25 cellular contexts compared by ENCODE assay signal in the genomic region with DNA sequence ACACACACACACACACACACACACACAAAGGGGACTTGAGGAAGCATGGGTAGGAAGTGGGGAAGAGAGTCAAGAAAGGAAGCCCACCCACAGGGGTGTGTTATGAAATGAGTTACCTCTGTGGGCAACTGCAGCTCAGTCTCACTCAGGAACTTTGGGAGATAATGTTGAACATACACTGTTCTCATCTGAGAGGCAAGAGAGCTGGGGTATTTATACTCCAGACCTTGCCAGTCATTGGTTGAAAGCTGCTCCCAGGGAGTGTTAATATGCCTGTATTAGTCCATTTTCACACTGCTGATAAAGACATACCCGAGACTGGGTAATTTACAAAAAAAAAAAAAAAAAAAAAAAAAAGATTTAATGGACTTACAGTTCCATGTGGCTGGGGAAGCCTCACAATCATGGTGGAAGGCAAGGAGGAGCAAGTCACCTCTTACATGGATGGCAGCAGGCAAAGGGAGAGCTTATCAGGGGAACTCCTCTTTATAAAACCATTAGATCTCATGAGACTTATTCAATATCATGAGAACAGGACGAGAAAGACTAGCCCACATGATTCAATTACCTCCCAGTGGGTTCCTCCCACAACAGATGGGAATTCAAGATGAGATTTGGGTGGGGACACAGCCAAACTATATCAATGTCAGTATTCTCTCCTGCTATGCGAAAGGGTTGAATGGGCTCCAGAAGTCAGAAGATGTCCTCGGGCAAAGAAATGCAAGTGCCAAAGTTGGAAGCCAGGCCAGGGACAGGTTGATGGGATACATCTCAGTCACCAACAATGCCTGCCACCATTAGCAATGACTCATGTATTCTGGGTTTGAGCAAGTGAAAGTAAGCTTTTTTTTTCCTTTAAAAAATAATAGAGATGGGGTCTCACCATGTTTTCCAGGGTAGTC.
"Had no signal": no experiment of that assay in that cellular context is flagged by ENCODE, and none has a peak within 500 bp of the region (broad histone marks: within the 10 kb centered on the region; RNA-seq: fewer than 3 reads in every experiment).

No MANE protein-coding gene starts in this region.

- H3K79me2 ChIP-seq: hepatocyte had no signal

- FAIRE-seq: kidney, pancreas had no signal

- H3K4me2 ChIP-seq: hepatocyte had no signal

- H3K27ac ChIP-seq: epithelial cell of prostate, gastroesophageal sphincter, heart left ventricle, hepatocyte, neutrophil, pancreas, right atrium auricular region, sigmoid colon, stomach, thyroid gland, vagina had no signal

- H3K4me3 ChIP-seq: gastroesophageal sphincter, heart left ventricle, hepatocyte, lung, pancreas, right atrium auricular region, sigmoid colon, stomach, thyroid gland, vagina had no signal

- ATAC-seq: esophagus mucosa; gastroesophageal sphincter; heart left ventricle; left lobe of liver; natural killer cell treated with Interleukin-12 subunit alpha and Interleukin-12 subunit beta and Interleukin-15 and Interleukin-18, amount 100 ng/mL, for 72 hours; pancreas; stimulated activated effector memory CD8-positive, alpha-beta T cell treated with anti-CD3 and anti-CD28 coated beads, Interleukin-12 subunit alpha, Interleukin-12 subunit beta, amount 100 ng/mL, for 72 hours had no signal

- H3K36me3 ChIP-seq: gastroesophageal sphincter, heart left ventricle, neutrophil, pancreas, right atrium auricular region, sigmoid colon, stomach, thyroid gland, vagina had no signal

- H2AFZ ChIP-seq: hepatocyte had no signal

- H3K9me3 ChIP-seq: neutrophil, pancreas, sigmoid colon, thyroid gland, vagina had no signal

- H3K4me1 ChIP-seq: right atrium auricular region had no signal

- DNase-seq: effector CD8-positive, alpha-beta T cell; endodermal cell; foreskin fibroblast; heart left ventricle; kidney; naive B cell; pancreas; sigmoid colon; stimulated activated CD4-positive, alpha-beta T cell treated with anti-CD3 and anti-CD28 coated beads, Interleukin-2, amount 100 ng/mL, for 24 hours; stimulated activated CD4-positive, alpha-beta T cell treated with anti-CD3 and anti-CD28 coated beads, Interleukin-4, amount 100 ng/mL, for 24 hours; stimulated activated naive CD4-positive, alpha-beta T cell treated with Interleukin-2 at 50 U/mL for 16 hours; stomach; thyroid gland; trophoblast cell had no signal

- H3K27me3 ChIP-seq: gastroesophageal sphincter, heart left ventricle, hepatocyte, neutrophil, pancreas, right atrium auricular region, sigmoid colon, stomach, thyroid gland, vagina had no signal
